In the genomic region with DNA sequence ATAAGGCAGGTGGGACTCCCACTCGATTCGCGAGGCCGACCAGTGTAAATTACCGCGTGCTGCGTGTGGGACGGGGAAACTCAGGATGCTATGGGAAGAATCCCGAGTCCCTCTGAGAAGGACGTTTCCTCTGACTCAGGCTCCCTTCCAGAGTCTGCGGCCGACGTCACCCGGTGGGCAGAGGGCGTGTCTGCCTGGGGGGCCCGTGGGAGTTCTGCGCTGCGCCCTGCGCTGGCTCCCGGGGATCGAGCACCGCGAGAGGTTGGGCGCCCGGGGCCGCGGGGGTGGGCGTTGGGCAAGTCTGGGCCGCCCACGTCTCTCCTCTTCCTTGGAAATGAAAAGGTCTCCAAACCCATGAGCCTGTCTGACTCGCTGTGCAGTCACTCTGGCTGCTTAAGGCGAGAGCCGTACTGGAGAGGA, we compare ENCODE assay signal across 8 cellular contexts. TPM values are rescaled to one million over a fixed set of nuclear protein-coding genes. Genes with fewer than 3 reads are reported as not detected.
A peak's percentile ranks its signal among the peaks of the same experiment; 100 is the strongest.
DNase-seq lines count a peak whose midpoint lies in the region; ATAC-seq and TF ChIP-seq lines count a peak whose summit lies in the region.

No MANE protein-coding gene starts in this region.

- H3K4me3 Mint-ChIP-seq in CD4-positive, alpha-beta T cell, result peak overlapping the region; percentile 84

- peaks cover 0 to 27% (median 15%) of the 10 kb centered on the region in 4 donors for H3K4me1 ChIP-seq in liver (ENCODE audit: control insufficient read depth in 4 of 4, insufficient read depth in 4 of 4, low read length in 3 of 4)

- no peak overlapping the region for H3K27ac Mint-ChIP-seq in CD4-positive, alpha-beta T cell

- peak in 4 of 10 experiments; percentile 1 to 34 (median 11) for DNase-seq in CD4-positive, alpha-beta T cell
- DNase-seq in T1000 (lab: John Stamatoyannopoulos, UW) (peak; percentile 84), choroid plexus epithelial cell (ENCODE audit: low read depth) (peak; percentile 51), NCI-H1092 (lab: John Stamatoyannopoulos, UW) (no peak)
- DNase-seq in stimulated activated CD4-positive, alpha-beta T cell treated with anti-CD3 and anti-CD28 coated beads, TNF-alpha, amount 100 ng/mL, for 4 hours (ENCODE audit: low read depth in 3 of 3), result peak; percentile 26 to 45 (median 36)

- POLR2A ChIA-PET in CD4-positive, alpha-beta T cell (lab: Charles Lee), result no interaction called here

- H3K4me1 Mint-ChIP-seq in CD4-positive, alpha-beta T cell (ENCODE audit: low read depth), result peaks cover 12% of the 10 kb centered on the region

- no peak for TF ChIP-seq RAD21 in liver (IDR thresholded peaks at IDR 0.05)

- no peak for TF ChIP-seq CTCF in CD4-positive, alpha-beta T cell (IDR thresholded peaks at IDR 0.05)
- TF ChIP-seq CTCF in choroid plexus epithelial cell (conservative IDR thresholded peaks at IDR 0.05; ENCODE audit: low read depth, low read length), result no peak
- TF ChIP-seq CTCF in liver (IDR thresholded peaks at IDR 0.05; ENCODE audit: low read depth, low read length, missing input control), result no peak

- H3K9me3 Mint-ChIP-seq in CD4-positive, alpha-beta T cell, result no peaks in the 10 kb centered on the region

- peak overlapping the region; percentile 63 to 80 for H3K9ac ChIP-seq in liver (ENCODE audit: low read depth in 1 of 2, low read length in 2 of 2)

- peaks cover 9% of the 10 kb centered on the region for H3K27me3 ChIP-seq in CD4-positive, alpha-beta T cell (ENCODE audit: control insufficient read depth, insufficient read depth, low read length)
- no peaks in the 10 kb centered on the region for H3K27me3 ChIP-seq in liver (ENCODE audit: control insufficient read depth in 4 of 4, insufficient read depth in 4 of 4, low read length in 3 of 4)

- intact Hi-C loops in CD4-positive, alpha-beta T cell (cut with DNase I, micrococcal nuclease), result loop anchor here in 1 of 2 experiments (5.0 to 10.0 kb wide), 3 partner anchors 100 to 552 kb away; a partner anchor contains a TSS

- no peaks in the 10 kb centered on the region for H3K36me3 Mint-ChIP-seq in CD4-positive, alpha-beta T cell (ENCODE audit: low read depth)

- H3K27me3 Mint-ChIP-seq in CD4-positive, alpha-beta T cell, result peaks cover 15% of the 10 kb centered on the region

- WGBS in liver, result under 1% methylated on average over 33 of the region's 33 CpGs

- H3K36me3 ChIP-seq in liver (ENCODE audit: control insufficient read depth in 4 of 4, insufficient read depth in 3 of 4, low read depth in 1 of 4, low read length in 3 of 4), result no peaks in the 10 kb centered on the region

- H3K27ac ChIP-seq in CD4-positive, alpha-beta T cell (ENCODE audit: low read depth, low read length), result no peak overlapping the region
- H3K27ac ChIP-seq in liver (ENCODE audit: low read depth in 1 of 2, low read length in 2 of 2), result peak overlapping the region; percentile 82 to 95

- peak; percentile 28 for ATAC-seq in CD4-positive, alpha-beta T cell (ENCODE audit: poor library complexity)
- ATAC-seq in HG02852 (IDR thresholded peaks at IDR 0.05; ENCODE audit: unreplicated experiment), result peak; percentile 27
- ATAC-seq in GM21423 (IDR thresholded peaks at IDR 0.05; ENCODE audit: unreplicated experiment), result no peak

- H3K4me3 ChIP-seq in choroid plexus epithelial cell (ENCODE audit: low read depth, low read length) (peak overlapping the region; percentile 78), liver (ENCODE audit: low read depth in 1 of 3, low read length in 3 of 3) (peak overlapping the region; percentile 80 to 93 (median 84))

- CTCF ChIA-PET in CD4-positive, alpha-beta T cell (lab: Charles Lee), result interaction anchor here (0.6 kb wide), 1 partner anchor 8 kb away, joined by 3 read pairs; no protein-coding TSS in a partner anchor

- H3K9me3 ChIP-seq in CD4-positive, alpha-beta T cell (ENCODE audit: control insufficient read depth, low read length), result no peaks in the 10 kb centered on the region
- no peaks in the 10 kb centered on the region for H3K9me3 ChIP-seq in liver (ENCODE audit: control insufficient read depth in 4 of 4, low read length in 3 of 4)

TF ChIP-seq in liver, 16 proteins besides CTCF, POLR2A, EP300 and RAD21:
- TF ChIP-seq EGR1 (IDR thresholded peaks at IDR 0.05; ENCODE audit: low read depth in 2 of 2) (peak in 1 of 2 donors; percentile 50), FOXA2 (IDR thresholded peaks at IDR 0.05) (no peak), TAF1 (conservative IDR thresholded peaks at IDR 0.05) (no peak)

RNA-seq across cellular contexts. Expression of a gene that starts 0.5 kb away (rescaled TPM):
- total RNA-seq in CD4-positive, alpha-beta T cell, result under 1 TPM; 0.45 to 0.85 TPM
- 10 to 100 TPM in 1 of 2 donors, 1 to 10 TPM in 1; 7.9 to 10.7 TPM for total RNA-seq in liver
- 1 to 10 TPM; 2.5 to 4.3 TPM for polyA plus RNA-seq in liver

RNA-seq across cellular contexts. Expression of a gene that starts 0.6 kb away (rescaled TPM):
- not detected for total RNA-seq in CD4-positive, alpha-beta T cell
- total RNA-seq in liver, result 10 to 100 TPM in 1 of 2 donors, 1 to 10 TPM in 1; 6.1 to 28.0 TPM
- polyA plus RNA-seq in liver, result 10 to 100 TPM in 1 of 2 donors, 1 to 10 TPM in 1; 3.9 to 41.3 TPM

Comparison
In these comparisons a context has a peak if more than half of its experiments do, and no peak if none do; other contexts are left out.
1. RNA of a gene that starts 0.5 kb away (total RNA-seq): 7.9 to 10.7 TPM in liver; 0.45 to 0.85 TPM in CD4-positive, alpha-beta T cell; every median in the first group is over 4 times any median in the second.
2. RNA of a gene that starts 0.6 kb away (total RNA-seq): 6.1 to 28.0 TPM in liver; not detected in CD4-positive, alpha-beta T cell; every median in the first group is over 4 times any median in the second.